In genomic region chr14:70183991-70184390, GRCh38 we compare ENCODE assay signal across 13 cellular contexts.
DNase-seq lines count a peak whose midpoint lies in the region; ATAC-seq and TF ChIP-seq lines count a peak whose summit lies in the region.
"Had no signal": no experiment of that assay in that cellular context is flagged by ENCODE, and none has a peak within 500 bp of the region (broad histone marks: within the 10 kb centered on the region; RNA-seq: fewer than 3 reads in every experiment).

No MANE protein-coding gene starts in this region.

- H3K27me3 ChIP-seq in MM.1S (replicated peaks; ENCODE audit: insufficient read depth, low read length), result no peaks in the 10 kb centered on the region; the same call in 1 of the 2 replicates
- H3K27me3 ChIP-seq: ascending aorta, uterus had no signal

- H3K4me1 ChIP-seq in MM.1S (ENCODE audit: low read length), result peaks cover 14% of the 10 kb centered on the region
- H3K4me1 ChIP-seq: uterus had no signal

- TF ChIP-seq CTCF in GM13976 (IDR thresholded peaks at IDR 0.05; ENCODE audit: borderline replicate concordance, control extremely low read depth, extremely low read depth, insufficient read depth, missing control alignments) (no peak), MM.1S (IDR thresholded peaks at IDR 0.05; ENCODE audit: low read length) (no peak)

- H3K36me3 ChIP-seq in MM.1S (replicated peaks; ENCODE audit: insufficient read depth, low read length), result no peaks in the 10 kb centered on the region
- H3K36me3 ChIP-seq: ascending aorta, uterus had no signal

- H3K79me2 ChIP-seq in MM.1S (ENCODE audit: low read length), result no peaks in the 10 kb centered on the region

- peaks cover 13% of the 10 kb centered on the region for H3F3A ChIP-seq in MM.1S (ENCODE audit: insufficient read depth, low read length)

- DNase-seq in GM13976 (ENCODE audit: low spot score) (peak; percentile 38), MM.1S (peak; percentile 31), kidney tubule cell (ENCODE audit: low spot score) (no peak), AG20443 (ENCODE audit: low spot score) (no peak), NCI-H2029 (lab: John Stamatoyannopoulos, UW) (no peak)
- DNase-seq in stimulated activated naive CD4-positive, alpha-beta T cell (lab: John Stamatoyannopoulos, UW), result no peak
- DNase-seq: activated CD4-positive, alpha-beta T cell treated with anti-CD3 and anti-CD28 coated beads for 36 hours; dermis blood vessel endothelial cell; DMS153; uterus had no signal

- ATAC-seq in GM21367 (IDR thresholded peaks at IDR 0.05; ENCODE audit: unreplicated experiment) (peak; percentile 50), HG02870 (IDR thresholded peaks at IDR 0.05; ENCODE audit: unreplicated experiment) (peak; percentile 71)
- ATAC-seq: activated CD4-positive, alpha-beta T cell treated with anti-CD3 and anti-CD28 coated beads for 36 hours had no signal

- no peak overlapping the region for H2AFZ ChIP-seq in MM.1S (ENCODE audit: low read length)

- no peak overlapping the region for H3K9ac ChIP-seq in MM.1S (ENCODE audit: low read length)

- no peaks in the 10 kb centered on the region for H3K9me2 ChIP-seq in MM.1S (replicated peaks; ENCODE audit: insufficient read depth, low read length)

- peak overlapping the region; percentile 72 for H3K4me2 ChIP-seq in MM.1S (ENCODE audit: low read depth, low read length)

- H3K27ac ChIP-seq in MM.1S (ENCODE audit: low read length), result no peak overlapping the region
- H3K27ac ChIP-seq: ascending aorta, uterus had no signal

- 0 out of 2 replicates have a peak overlapping the region, but pooled peaks have one; percentile 20 for H3K4me3 ChIP-seq in MM.1S (ENCODE audit: low read length)
- H3K4me3 ChIP-seq: ascending aorta, uterus had no signal

- H3K9me3 ChIP-seq in MM.1S (replicated peaks; ENCODE audit: insufficient read depth, low read length), result no peaks in the 10 kb centered on the region
- H3K9me3 ChIP-seq: ascending aorta, uterus had no signal

- H4K20me1 ChIP-seq in MM.1S (ENCODE audit: insufficient read depth, low read length), result no peaks in the 10 kb centered on the region

- in situ Hi-C loops in GM13976 (cut with MboI; ENCODE audit: low sequenced_read_pairs, unreplicated experiment), result no loop called here

Comparison
In these comparisons a context has a peak if more than half of its experiments do, and no peak if none do; other contexts are left out.
1. DNase-seq: peak in GM13976 (single experiment) and MM.1S (single experiment); none in stimulated activated naive CD4-positive, alpha-beta T cell (0 of 6), kidney tubule cell (single experiment), AG20443 (single experiment) and NCI-H2029 (single experiment).